In the genomic region with DNA sequence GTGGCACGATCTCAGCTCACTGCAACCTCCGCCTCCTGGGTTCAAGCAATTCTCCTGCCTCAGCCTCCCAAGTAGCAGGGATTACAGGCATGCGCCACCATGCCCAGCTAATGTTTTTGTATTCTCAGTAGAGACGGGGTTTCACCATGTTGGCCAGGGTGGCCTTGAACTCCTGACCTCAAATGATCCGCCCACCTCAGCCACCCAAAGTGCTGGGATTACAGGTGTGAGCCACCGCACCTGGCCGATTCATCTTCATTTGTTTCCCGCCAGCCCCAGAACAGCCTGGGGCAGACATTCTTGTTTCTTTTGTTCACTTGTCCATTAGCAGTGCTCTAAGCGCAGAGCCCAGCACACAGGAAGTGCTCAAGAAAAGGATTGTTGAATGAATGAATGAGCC, we compare ENCODE assay signal across 5 cellular contexts. TPM values are rescaled to one million over a fixed set of nuclear protein-coding genes. Genes with fewer than 3 reads are reported as not detected.
DNase-seq lines count a peak whose midpoint lies in the region; TF ChIP-seq lines count a peak whose summit lies in the region.
"Not testable (repeated sequence)": the region's sequence is repeated elsewhere in the genome, so short reads cannot be mapped to it uniquely, and the experiment has no call there.
"Had no signal": no experiment of that assay in that cellular context is flagged by ENCODE, and none has a peak within 500 bp of the region (broad histone marks: within the 10 kb centered on the region; RNA-seq: fewer than 3 reads in every experiment).

No MANE protein-coding gene starts in this region.

- not testable (repeated sequence) for H3K4me3 ChIP-seq in endodermal cell (ENCODE audit: low read length)

- H3K27ac ChIP-seq in endodermal cell (ENCODE audit: low read depth, low read length): not testable (repeated sequence)

- H3K27ac Mint-ChIP-seq in HFFc6, endodermal cell: not testable (repeated sequence)
- H3K27ac Mint-ChIP-seq in activated T-cell treated with anti-CD3 and anti-CD28 coated beads, Interleukin-2, amount 50 U/mL, for 24 hours: peak overlapping the region; percentile 44
- peak overlapping the region; percentile 36 for H3K27ac Mint-ChIP-seq in type B pancreatic cell

- not testable (repeated sequence) for H3K4me1 ChIP-seq in endodermal cell (ENCODE audit: control insufficient read depth, insufficient read depth, low read length)

- peaks cover 13% of the 10 kb centered on the region for H3K27me3 ChIP-seq in endodermal cell (ENCODE audit: control insufficient read depth, insufficient read depth, low read length, poor library complexity, severe bottlenecking)

- not testable (repeated sequence) for H3K9me3 ChIP-seq in endodermal cell (ENCODE audit: control insufficient read depth, low read length)

- not testable (repeated sequence) for DNase-seq in HFFc6; activated T-cell treated with anti-CD3 and anti-CD28 coated beads, Interleukin-2, amount 50 U/mL, for 24 hours; endodermal cell; type B pancreatic cell (ENCODE audit: extremely low spot score, unreplicated experiment)

- not testable (repeated sequence) for H3K36me3 Mint-ChIP-seq in HFFc6 (ENCODE audit: low read depth); endodermal cell (ENCODE audit: low read depth); type B pancreatic cell
- H3K36me3 Mint-ChIP-seq in activated T-cell treated with anti-CD3 and anti-CD28 coated beads, Interleukin-2, amount 50 U/mL, for 24 hours (ENCODE audit: low read depth): peaks cover 38% of the 10 kb centered on the region

- peak overlapping the region; percentile 30; the same call in 1 of the 2 replicates for H3K4me3 Mint-ChIP-seq in HFFc6
- peak overlapping the region; percentile 51 for H3K4me3 Mint-ChIP-seq in activated T-cell treated with anti-CD3 and anti-CD28 coated beads, Interleukin-2, amount 50 U/mL, for 24 hours
- peak overlapping the region; percentile 90 for H3K4me3 Mint-ChIP-seq in endodermal cell
- peak overlapping the region; percentile 68 for H3K4me3 Mint-ChIP-seq in type B pancreatic cell

- H3K9me3 Mint-ChIP-seq in HFFc6; activated T-cell treated with anti-CD3 and anti-CD28 coated beads, Interleukin-2, amount 50 U/mL, for 24 hours; endodermal cell; type B pancreatic cell: not testable (repeated sequence)

- not testable (repeated sequence) for TF ChIP-seq CTCF in HFFc6 (IDR thresholded peaks at IDR 0.05); endodermal cell (conservative IDR thresholded peaks at IDR 0.05); type B pancreatic cell (conservative IDR thresholded peaks at IDR 0.05)

- 94 to 97% methylated on average over 6 to 9 of the region's 9 CpGs for WGBS in endodermal cell (ENCODE audit: insufficient coverage in 1 of 2, insufficient read length in 1 of 2), 2 experiments

- peaks cover 21% of the 10 kb centered on the region for H3K36me3 ChIP-seq in endodermal cell (ENCODE audit: control insufficient read depth, insufficient read depth, low read length)

- H3K4me1 Mint-ChIP-seq in HFFc6 (ENCODE audit: low read depth): peaks cover 11% of the 10 kb centered on the region
- peaks cover 33% of the 10 kb centered on the region for H3K4me1 Mint-ChIP-seq in activated T-cell treated with anti-CD3 and anti-CD28 coated beads, Interleukin-2, amount 50 U/mL, for 24 hours (ENCODE audit: low read depth)
- not testable (repeated sequence) for H3K4me1 Mint-ChIP-seq in endodermal cell; type B pancreatic cell (ENCODE audit: unreplicated experiment)

- not testable (repeated sequence) for H3K27me3 Mint-ChIP-seq in HFFc6 (ENCODE audit: insufficient read depth); activated T-cell treated with anti-CD3 and anti-CD28 coated beads, Interleukin-2, amount 50 U/mL, for 24 hours; type B pancreatic cell
- H3K27me3 Mint-ChIP-seq in endodermal cell (ENCODE audit: insufficient read depth): peaks cover 15% of the 10 kb centered on the region

- H3K9ac ChIP-seq in endodermal cell (ENCODE audit: extremely low read depth, low read length, poor library complexity, severe bottlenecking): not testable (repeated sequence)

RNA-seq across cellular contexts. Expression of a gene that starts 2.0 kb away (rescaled TPM):
- total RNA-seq in HFFc6 (2021; fragmentation: NEBNext Ultra II Directional; extraction: Animal tissue kit (Norgen Biotek cat#: 25700)): 10 to 100 TPM; 26.7 to 34.8 (median 29.6) TPM
- total RNA-seq in endodermal cell (10 to 100 TPM; 40.0 to 51.1 TPM), type B pancreatic cell (ENCODE audit: low replicate concordance) (36.6 and 37.5 TPM in 2 replicates)
- 29.8 TPM for polyA plus RNA-seq in endodermal cell (2013, experiment 1 of 2)
- polyA plus RNA-seq in endodermal cell (2013, experiment 2 of 2): 25.4 TPM

RNA-seq across cellular contexts. Expression of a gene that starts 13.1 kb away (rescaled TPM):
- 1 to 10 TPM in 3 of 6 experiments, under 1 TPM in 3; 0.34 to 1.2 (median 0.98) TPM for total RNA-seq in HFFc6 (2021; fragmentation: NEBNext Ultra II Directional; extraction: Animal tissue kit (Norgen Biotek cat#: 25700))
- total RNA-seq in endodermal cell (10 to 100 TPM; 25.2 to 31.6 TPM), type B pancreatic cell (ENCODE audit: low replicate concordance) (9.6 and 12.4 TPM in 2 replicates)
- polyA plus RNA-seq in endodermal cell (2013, experiment 1 of 2): 15.2 TPM
- polyA plus RNA-seq in endodermal cell (2013, experiment 2 of 2): 12.1 TPM

RNA-seq across cellular contexts. Expression of a gene that starts 13.9 kb away (rescaled TPM):
- total RNA-seq in HFFc6 (2021; fragmentation: NEBNext Ultra II Directional; extraction: Animal tissue kit (Norgen Biotek cat#: 25700)): 1 to 10 TPM; 1.7 to 4.6 (median 2.1) TPM
- total RNA-seq in endodermal cell (10 to 100 TPM; 24.7 to 49.4 TPM), type B pancreatic cell (ENCODE audit: low replicate concordance) (17.3 and 34.5 TPM in 2 replicates)
- polyA plus RNA-seq in endodermal cell (2013, experiment 1 of 2): 13.9 TPM
- 13.0 TPM for polyA plus RNA-seq in endodermal cell (2013, experiment 2 of 2)

RNA-seq across cellular contexts. Expression of a gene that starts 27.1 kb away (rescaled TPM):
- under 1 TPM; 0.18 to 0.47 (median 0.32) TPM for total RNA-seq in HFFc6 (2021; fragmentation: NEBNext Ultra II Directional; extraction: Animal tissue kit (Norgen Biotek cat#: 25700))
- under 1 TPM; 0.38 to 0.57 TPM for total RNA-seq in endodermal cell
- polyA plus RNA-seq in endodermal cell (2013, experiment 1 of 2): 23.2 TPM
- polyA plus RNA-seq in endodermal cell (2013, experiment 2 of 2): 22.1 TPM
- 1.2 and 9.2 TPM in 2 replicates for total RNA-seq in type B pancreatic cell (ENCODE audit: low replicate concordance)
- total RNA-seq: epithelial cell of proximal tubule had no signal

RNA-seq across cellular contexts. Expression of a gene that starts 35.8 kb away (rescaled TPM):
- 10 to 100 TPM; 14.9 to 20.5 (median 16.2) TPM for total RNA-seq in HFFc6 (2021; fragmentation: NEBNext Ultra II Directional; extraction: Animal tissue kit (Norgen Biotek cat#: 25700))
- total RNA-seq in endodermal cell (1 to 10 TPM; 4.1 to 4.8 TPM), type B pancreatic cell (ENCODE audit: low replicate concordance) (3.4 and 10.6 TPM in 2 replicates)
- polyA plus RNA-seq in endodermal cell (2013, experiment 1 of 2): 1.2 TPM
- 0.75 TPM for polyA plus RNA-seq in endodermal cell (2013, experiment 2 of 2)

Comparison
In these comparisons a context has a peak if more than half of its experiments do, and no peak if none do; other contexts are left out.
1. H3K4me3 Mint-ChIP-seq: peak in every context shown above with its lines; median percentile 90 in endodermal cell; 68 in type B pancreatic cell; 51 in activated T-cell treated with anti-CD3 and anti-CD28 coated beads, Interleukin-2, amount 50 U/mL, for 24 hours; 30 in HFFc6.